Comparison of ENCODE assay signal across 14 cellular contexts in the genomic region with DNA sequence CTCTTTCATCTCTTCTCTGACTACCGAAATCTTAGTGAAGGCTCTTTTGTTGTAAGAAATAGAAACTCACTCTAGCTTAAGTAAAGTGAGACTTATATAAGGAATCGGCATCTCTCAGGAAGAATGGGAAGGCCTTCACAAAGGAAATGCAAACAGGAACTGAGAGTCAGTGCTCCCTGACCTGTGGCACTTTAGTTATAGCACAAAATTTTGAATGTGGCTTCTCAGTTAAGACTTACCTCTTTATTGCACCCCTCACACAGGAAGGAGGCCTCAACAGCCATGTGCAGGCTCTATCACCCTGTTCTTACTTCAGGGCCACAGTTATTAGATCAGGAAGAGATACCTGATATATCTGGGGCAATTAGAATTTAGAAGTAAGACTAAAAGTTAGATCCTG.
DNase-seq lines count a peak whose midpoint lies in the region; ATAC-seq, FAIRE-seq and TF ChIP-seq lines count a peak whose summit lies in the region.
"Had no signal": no experiment of that assay in that cellular context is flagged by ENCODE, and none has a peak within 500 bp of the region (broad histone marks: within the 10 kb centered on the region; RNA-seq: fewer than 3 reads in every experiment).

No MANE protein-coding gene starts in this region.

- no peaks in the 10 kb centered on the region for H3K36me3 ChIP-seq in brain microvascular endothelial cell (replicated peaks)
- H3K36me3 ChIP-seq: BE2C had no signal

- ATAC-seq in GM18511 (IDR thresholded peaks at IDR 0.05; ENCODE audit: unreplicated experiment) (peak; percentile 68), GM19467 (IDR thresholded peaks at IDR 0.05; ENCODE audit: unreplicated experiment) (peak; percentile 59), HG02852 (IDR thresholded peaks at IDR 0.05; ENCODE audit: unreplicated experiment) (peak; percentile 73)

- no peak for FAIRE-seq in HTR-8/SVneo (lab: Jason Lieb, UNC)

- H3K27ac ChIP-seq in brain microvascular endothelial cell, result no peak overlapping the region
- H3K27ac ChIP-seq: SK-N-MC had no signal

- H3K27me3 ChIP-seq in brain microvascular endothelial cell (replicated peaks), result no peaks in the 10 kb centered on the region
- H3K27me3 ChIP-seq: BE2C had no signal

- in situ Hi-C loops in brain microvascular endothelial cell (cut with HindIII; ENCODE audit: low pct_ligation_motif_present, low sequenced_read_pairs), result no loop called here

- DNase-seq in RPMI8226 (peak; percentile 60), C1 segment of cervical spinal cord (lab: John Stamatoyannopoulos, UW) (no peak), HTR-8/SVneo (ENCODE audit: insufficient read length, low spot score) (no peak), SIG-M5 treated with dmso at 0.1 percent for 504 hours (lab: John Stamatoyannopoulos, UW; ENCODE audit: unreplicated experiment) (no peak), brain microvascular endothelial cell (no peak)
- DNase-seq: activated CD4-positive, alpha-beta memory T cell treated with anti-CD3 and anti-CD28 coated beads for 36 hours; BE2C; central memory CD4-positive, alpha-beta T cell; nephron progenitor cell; substantia nigra had no signal

- no peak overlapping the region for H3K4me3 ChIP-seq in brain microvascular endothelial cell (ENCODE audit: low read depth, low read length)
- H3K4me3 ChIP-seq: SK-N-MC had no signal

- TF ChIP-seq CTCF in brain microvascular endothelial cell (IDR thresholded peaks at IDR 0.05; ENCODE audit: low read depth, low read length, missing control alignments), result no peak
